9 cellular contexts compared by ENCODE assay signal in genomic region chr18:2948038-2948437, GRCh38.
DNase-seq lines count a peak whose midpoint lies in the region; ATAC-seq, FAIRE-seq and TF ChIP-seq lines count a peak whose summit lies in the region.
"Had no signal": no experiment of that assay in that cellular context is flagged by ENCODE, and none has a peak within 500 bp of the region (broad histone marks: within the 10 kb centered on the region; RNA-seq: fewer than 3 reads in every experiment).

No MANE protein-coding gene starts in this region.

- H3K9me3 Mint-ChIP-seq in nephron = no peaks in the 10 kb centered on the region

- H3K4me3 Mint-ChIP-seq in nephron = no peak overlapping the region

- H3K9ac ChIP-seq in endothelial cell of umbilical vein (replicated peaks; ENCODE audit: extremely low read depth, insufficient read depth, low read length) = no peak overlapping the region

- no peak overlapping the region for H3K4me2 ChIP-seq in endothelial cell of umbilical vein (ENCODE audit: insufficient read depth, low read length)

- peaks cover 8% of the 10 kb centered on the region for H3K79me2 ChIP-seq in endothelial cell of umbilical vein (ENCODE audit: control insufficient read depth, insufficient read depth, low read length)

- no peaks in the 10 kb centered on the region for H3K4me1 ChIP-seq in endothelial cell of umbilical vein (ENCODE audit: control insufficient read depth, extremely low read depth, insufficient read depth, low read length)

- POLR2A ChIA-PET in endothelial cell of umbilical vein (lab: Charles Lee) = no interaction called here

- H3K4me1 Mint-ChIP-seq in nephron = no peaks in the 10 kb centered on the region

- DNase-seq in DMS53 treated with DMSO at 0.1 percent for 48 hours (lab: John Stamatoyannopoulos, UW; ENCODE audit: unreplicated experiment) = peak; percentile 24
- DNase-seq in NCI-H2227 (lab: John Stamatoyannopoulos, UW; ENCODE audit: unreplicated experiment) = peak; percentile 28
- DNase-seq in endothelial cell of umbilical vein (ENCODE audit: low read depth, low spot score) = peak; percentile 62
- no peak for DNase-seq in T-helper 9 cell
- DNase-seq in MG63 = no peak

- intact Hi-C loops in endothelial cell of umbilical vein (cut with micrococcal nuclease) = no loop called here

- CTCF ChIA-PET in endothelial cell of umbilical vein (lab: Charles Lee) = interaction anchor here (0.7 to 4.5 kb wide), 29 partner anchors 9 to 298 kb away, joined by 3 to 34 read pairs (median 4); partner anchors contain the start of genes LPIN2 and MYL12A

- H3K27me3 ChIP-seq in endothelial cell of umbilical vein (ENCODE audit: control insufficient read depth in 2 of 2, insufficient read depth in 2 of 2, low read length in 2 of 2) (no peaks in the 10 kb centered on the region), MG63 (no peaks in the 10 kb centered on the region)
- H3K27me3 ChIP-seq: ascending aorta had no signal

- H4K20me1 ChIP-seq in endothelial cell of umbilical vein (replicated peaks; ENCODE audit: control insufficient read depth, extremely low read depth, insufficient read depth, low read length) = no peaks in the 10 kb centered on the region

- dilution Hi-C loops in endothelial cell of umbilical vein (cut with MboI; ENCODE audit: extremely low pct_ligation_motif_present, low sequenced_read_pairs) = no loop called here

- TF ChIP-seq POLR2A in endothelial cell of umbilical vein (IDR thresholded peaks at IDR 0.05; ENCODE audit: low read depth, low read length) = no peak

- peaks cover 6 to 18% of the 10 kb centered on the region in 2 experiments for H3K36me3 ChIP-seq in endothelial cell of umbilical vein (ENCODE audit: control insufficient read depth in 2 of 2, extremely low read depth in 1 of 2, insufficient read depth in 2 of 2, low read length in 2 of 2)
- H3K36me3 ChIP-seq in MG63 = peaks cover 21% of the 10 kb centered on the region

- no peaks in the 10 kb centered on the region for H3K9me3 ChIP-seq in endothelial cell of umbilical vein (replicated peaks; ENCODE audit: control insufficient read depth, insufficient read depth, low read length)
- H3K9me3 ChIP-seq in MG63 = no peaks in the 10 kb centered on the region
- H3K9me3 ChIP-seq: ascending aorta had no signal

- H2AFZ ChIP-seq in endothelial cell of umbilical vein (ENCODE audit: low read depth, low read length) = no peak overlapping the region

- H3K4me3 ChIP-seq in endothelial cell of umbilical vein (replicated peaks in 1 of 3; ENCODE audit: insufficient read depth in 1 of 3, low read depth in 1 of 3, low read length in 3 of 3) (no peak overlapping the region), MG63 (no peak overlapping the region)
- H3K4me3 ChIP-seq: ascending aorta had no signal

- ATAC-seq in HG02885 (IDR thresholded peaks at IDR 0.05; ENCODE audit: poor library complexity, unreplicated experiment) = no peak
- no peak for ATAC-seq in HG02678 (IDR thresholded peaks at IDR 0.05; ENCODE audit: unreplicated experiment)

- no peaks in the 10 kb centered on the region for H3K27me3 Mint-ChIP-seq in nephron (ENCODE audit: low read depth)

- no TSS peak for BruUV-seq in endothelial cell of umbilical vein (replicated peaks; lab: Mats Ljungman, UMichigan)

- peak overlapping the region; percentile 5 for H3K27ac ChIP-seq in endothelial cell of umbilical vein (ENCODE audit: insufficient read depth, low read depth, low read length)
- H3K27ac ChIP-seq: ascending aorta had no signal

- no peak overlapping the region for H3K27ac Mint-ChIP-seq in nephron

- FAIRE-seq in endothelial cell of umbilical vein (lab: Jason Lieb, UNC) = peak; percentile 55

- peaks cover 44% of the 10 kb centered on the region for H3K36me3 Mint-ChIP-seq in nephron (ENCODE audit: low read depth)

- peak in 1 of 2 donors; percentile 38 for TF ChIP-seq CTCF in endothelial cell of umbilical vein (IDR thresholded peaks at IDR 0.05; ENCODE audit: extremely low read depth in 1 of 2, insufficient read depth in 1 of 2, low read depth in 1 of 2, low read length in 2 of 2)
- TF ChIP-seq CTCF in nephron (IDR thresholded peaks at IDR 0.05; ENCODE audit: unreplicated experiment in 3 of 3) = peak; percentile 32 to 41 (median 39)

- H3K9me1 ChIP-seq in endothelial cell of umbilical vein (replicated peaks; ENCODE audit: control insufficient read depth, extremely low read depth, insufficient read depth, low read length) = no peaks in the 10 kb centered on the region

TF ChIP-seq in endothelial cell of umbilical vein, 7 proteins besides CTCF, POLR2A, EP300 and RAD21:
- TF ChIP-seq, protein P1, sequence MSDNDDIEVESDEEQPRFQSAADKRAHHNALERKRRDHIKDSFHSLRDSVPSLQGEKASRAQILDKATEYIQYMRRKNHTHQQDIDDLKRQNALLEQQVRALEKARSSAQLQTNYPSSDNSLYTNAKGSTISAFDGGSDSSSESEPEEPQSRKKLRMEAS (IDR thresholded peaks at IDR 0.05; ENCODE audit: insufficient read depth, insufficient read length) = no peak
- no peak for TF ChIP-seq EZH2 (IDR thresholded peaks at IDR 0.05; ENCODE audit: borderline replicate concordance, low read depth, low read length, severe bottlenecking)
- no peak for TF ChIP-seq FOS (IDR thresholded peaks at IDR 0.05; ENCODE audit: borderline replicate concordance, insufficient read depth, low read length)
- TF ChIP-seq POLR2AphosphoS5 (IDR thresholded peaks at IDR 0.05; ENCODE audit: insufficient read depth, low read depth, low read length) = no peak
- no peak for TF ChIP-seq GATA2 (IDR thresholded peaks at IDR 0.05; ENCODE audit: insufficient read depth, insufficient read length, low read depth, low read length)

Comparison
In these comparisons a context has a peak if more than half of its experiments do, and no peak if none do; other contexts are left out.
1. DNase-seq: peak in DMS53 treated with DMSO at 0.1 percent for 48 hours (single experiment), NCI-H2227 (single experiment) and endothelial cell of umbilical vein (single experiment); none in T-helper 9 cell (single experiment) and MG63 (single experiment).